ENCODE assay signal across 1 cellular context in genomic region chr7:55192718-55193117, GRCh38.
TF ChIP-seq lines count a peak whose summit lies in the region.

No MANE protein-coding gene starts in this region.

TF ChIP-seq in HEK293, 187 proteins besides CTCF, POLR2A, EP300 and RAD21 (continued from another document):
- no peak for TF ChIP-seq ZNF26 (tag by site-specific recombination; IDR thresholded peaks at IDR 0.05)
- no peak for TF ChIP-seq RBAK (tag by site-specific recombination; IDR thresholded peaks at IDR 0.05)
- peak; percentile 35; the same call in 1 of the 2 replicates for TF ChIP-seq ZNF629 (tag by site-specific recombination; IDR thresholded peaks at IDR 0.05)
- TF ChIP-seq ZNF248 (tag by site-specific recombination; IDR thresholded peaks at IDR 0.05), result no peak
- no peak for TF ChIP-seq ZNF560 (tag by site-specific recombination; IDR thresholded peaks at IDR 0.05; ENCODE audit: borderline replicate concordance)
- no peak for TF ChIP-seq ZNF433 (tag by site-specific recombination; IDR thresholded peaks at IDR 0.05; ENCODE audit: low read depth)
- TF ChIP-seq EGR2 (tag by site-specific recombination; IDR thresholded peaks at IDR 0.05; ENCODE audit: low read depth), result no peak
- TF ChIP-seq, protein P1, sequence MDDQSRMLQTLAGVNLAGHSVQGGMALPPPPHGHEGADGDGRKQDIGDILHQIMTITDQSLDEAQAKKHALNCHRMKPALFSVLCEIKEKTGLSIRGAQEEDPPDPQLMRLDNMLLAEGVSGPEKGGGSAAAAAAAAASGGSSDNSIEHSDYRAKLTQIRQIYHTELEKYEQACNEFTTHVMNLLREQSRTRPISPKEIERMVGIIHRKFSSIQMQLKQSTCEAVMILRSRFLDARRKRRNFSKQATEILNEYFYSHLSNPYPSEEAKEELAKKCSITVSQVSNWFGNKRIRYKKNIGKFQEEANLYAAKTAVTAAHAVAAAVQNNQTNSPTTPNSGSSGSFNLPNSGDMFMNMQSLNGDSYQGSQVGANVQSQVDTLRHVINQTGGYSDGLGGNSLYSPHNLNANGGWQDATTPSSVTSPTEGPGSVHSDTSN (CRISPR knock-in tag; IDR thresholded peaks at IDR 0.05), result no peak
- TF ChIP-seq, protein P2, sequence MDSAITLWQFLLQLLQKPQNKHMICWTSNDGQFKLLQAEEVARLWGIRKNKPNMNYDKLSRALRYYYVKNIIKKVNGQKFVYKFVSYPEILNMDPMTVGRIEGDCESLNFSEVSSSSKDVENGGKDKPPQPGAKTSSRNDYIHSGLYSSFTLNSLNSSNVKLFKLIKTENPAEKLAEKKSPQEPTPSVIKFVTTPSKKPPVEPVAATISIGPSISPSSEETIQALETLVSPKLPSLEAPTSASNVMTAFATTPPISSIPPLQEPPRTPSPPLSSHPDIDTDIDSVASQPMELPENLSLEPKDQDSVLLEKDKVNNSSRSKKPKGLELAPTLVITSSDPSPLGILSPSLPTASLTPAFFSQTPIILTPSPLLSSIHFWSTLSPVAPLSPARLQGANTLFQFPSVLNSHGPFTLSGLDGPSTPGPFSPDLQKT (IDR thresholded peaks at IDR 0.05; ENCODE audit: borderline replicate concordance, low read depth, low read length), result no peak
- no peak for TF ChIP-seq ZBTB49 (tag by site-specific recombination; IDR thresholded peaks at IDR 0.05; ENCODE audit: low read depth)
- no peak for TF ChIP-seq ZNF324 (tag by site-specific recombination; IDR thresholded peaks at IDR 0.05)
- TF ChIP-seq SP7 (tag by site-specific recombination; IDR thresholded peaks at IDR 0.05), result 0 out of 2 replicates have a peak, but pooled peaks have one; percentile 18
- no peak for TF ChIP-seq ZNF777 (tag by site-specific recombination; IDR thresholded peaks at IDR 0.05; ENCODE audit: borderline replicate concordance)
- no peak for TF ChIP-seq KLF8 (tag by site-specific recombination; IDR thresholded peaks at IDR 0.05)
- TF ChIP-seq ZNF660 (tag by site-specific recombination; IDR thresholded peaks at IDR 0.05), result no peak
- no peak for TF ChIP-seq ZNF335 (tag by site-specific recombination; conservative IDR thresholded peaks at IDR 0.05)
- TF ChIP-seq, protein P3, sequence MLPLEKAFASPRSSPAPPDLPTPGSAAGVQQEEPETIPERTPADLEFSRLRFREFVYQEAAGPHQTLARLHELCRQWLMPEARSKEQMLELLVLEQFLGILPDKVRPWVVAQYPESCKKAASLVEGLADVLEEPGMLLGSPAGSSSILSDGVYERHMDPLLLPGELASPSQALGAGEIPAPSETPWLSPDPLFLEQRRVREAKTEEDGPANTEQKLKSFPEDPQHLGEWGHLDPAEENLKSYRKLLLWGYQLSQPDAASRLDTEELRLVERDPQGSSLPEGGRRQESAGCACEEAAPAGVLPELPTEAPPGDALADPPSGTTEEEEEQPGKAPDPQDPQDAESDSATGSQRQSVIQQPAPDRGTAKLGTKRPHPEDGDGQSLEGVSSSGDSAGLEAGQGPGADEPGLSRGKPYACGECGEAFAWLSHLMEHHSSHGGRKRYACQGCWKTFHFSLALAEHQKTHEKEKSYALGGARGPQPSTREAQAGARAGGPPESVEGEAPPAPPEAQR (tag by site-specific recombination; IDR thresholded peaks at IDR 0.05), result no peak
- TF ChIP-seq ZNF510 (tag by site-specific recombination; IDR thresholded peaks at IDR 0.05; ENCODE audit: insufficient replicate concordance), result no peak
- TF ChIP-seq ATF2 (tag by site-specific recombination; IDR thresholded peaks at IDR 0.05; ENCODE audit: low read depth), result no peak
